ENCODE assay signal across 9 cellular contexts in the genomic region with DNA sequence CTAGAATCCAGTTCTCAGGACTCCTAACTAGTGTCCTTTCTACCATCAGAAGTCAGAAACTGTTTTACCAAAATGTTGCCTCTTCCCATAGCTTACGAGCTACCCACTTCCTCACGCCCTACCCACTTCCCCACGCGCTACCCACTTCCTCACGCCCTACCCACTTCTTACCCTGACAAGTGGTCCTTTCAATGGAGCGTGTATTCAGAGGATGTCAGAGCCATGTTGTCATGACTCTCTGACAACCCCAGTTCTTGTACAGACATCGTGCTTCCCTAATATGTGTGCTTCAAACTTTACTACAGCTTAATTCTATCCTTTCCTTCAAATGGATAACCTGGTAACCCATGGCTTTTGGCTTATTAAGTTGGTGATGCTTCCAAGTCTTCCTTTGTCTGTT.
DNase-seq lines count a peak whose midpoint lies in the region; ATAC-seq and TF ChIP-seq lines count a peak whose summit lies in the region.
"Had no signal": no experiment of that assay in that cellular context is flagged by ENCODE, and none has a peak within 500 bp of the region (broad histone marks: within the 10 kb centered on the region; RNA-seq: fewer than 3 reads in every experiment).

No MANE protein-coding gene starts in this region.

- no peak overlapping the region for H3K27ac ChIP-seq in upper lobe of right lung
- H3K27ac ChIP-seq in uterus = no peak overlapping the region

- H3K4me1 ChIP-seq in upper lobe of right lung (no peaks in the 10 kb centered on the region), uterus (no peaks in the 10 kb centered on the region)

- peak; percentile 4 for DNase-seq in stimulated activated CD4-positive, alpha-beta T cell treated with anti-CD3 and anti-CD28 coated beads, Interleukin-15, amount 100 ng/mL, for 24 hours
- no peak for DNase-seq in stimulated activated CD4-positive, alpha-beta T cell treated with anti-CD3 and anti-CD28 coated beads, Interleukin-12 subunit alpha, Interleukin-12 subunit beta, amount 100 ng/mL, for 4 hours
- DNase-seq in UCSD-AML1 (lab: John Stamatoyannopoulos, UW; ENCODE audit: unreplicated experiment) = peak; percentile 9
- no peak for DNase-seq in upper lobe of right lung
- DNase-seq in uterus = no peak
- no peak for DNase-seq in posterior cingulate gyrus
- no peak for DNase-seq in lower leg skin (ENCODE audit: low spot score in 2 of 2)
- DNase-seq: amniotic stem cell had no signal

- intact Hi-C loops in upper lobe of right lung (cut with DNase I) = no loop called here
- intact Hi-C loops in uterus (cut with DNase I; ENCODE audit: low total_unique reads) = no loop called here
- intact Hi-C loops in posterior cingulate gyrus (cut with DNase I) = no loop called here
- intact Hi-C loops in lower leg skin (cut with DNase I; ENCODE audit: low total_unique reads) = no loop called here

- TF ChIP-seq CTCF in upper lobe of right lung (IDR thresholded peaks at IDR 0.05) (no peak), uterus (IDR thresholded peaks at IDR 0.05) (no peak), lower leg skin (IDR thresholded peaks at IDR 0.05) (no peak)

- H3K9me3 ChIP-seq in upper lobe of right lung = no peaks in the 10 kb centered on the region
- no peaks in the 10 kb centered on the region for H3K9me3 ChIP-seq in uterus

- 71 to 82% methylated on average over 7 of the region's 7 CpGs for WGBS in lower leg skin, 2 donors

- H3K4me3 ChIP-seq in upper lobe of right lung = no peak overlapping the region
- H3K4me3 ChIP-seq in uterus = no peak overlapping the region
- H3K4me3 ChIP-seq in lower leg skin (ENCODE audit: low read depth, poor library complexity, severe bottlenecking) = no peak overlapping the region

- TF ChIP-seq POLR2A in uterus (IDR thresholded peaks at IDR 0.05) (no peak), lower leg skin (IDR thresholded peaks at IDR 0.05) (no peak)

- ATAC-seq in HG02938 (IDR thresholded peaks at IDR 0.05; ENCODE audit: unreplicated experiment) (peak; percentile 21), upper lobe of right lung (peak; percentile 70)

- H3K36me3 ChIP-seq in upper lobe of right lung = no peaks in the 10 kb centered on the region
- no peaks in the 10 kb centered on the region for H3K36me3 ChIP-seq in uterus

- no peaks in the 10 kb centered on the region for H3K27me3 ChIP-seq in upper lobe of right lung
- no peaks in the 10 kb centered on the region for H3K27me3 ChIP-seq in uterus

Comparison
In these comparisons a context has a peak if more than half of its experiments do, and no peak if none do; other contexts are left out.
1. DNase-seq: peak in stimulated activated CD4-positive, alpha-beta T cell treated with anti-CD3 and anti-CD28 coated beads, Interleukin-15, amount 100 ng/mL, for 24 hours (single experiment) and UCSD-AML1 (single experiment); none in stimulated activated CD4-positive, alpha-beta T cell treated with anti-CD3 and anti-CD28 coated beads, Interleukin-12 subunit alpha, Interleukin-12 subunit beta, amount 100 ng/mL, for 4 hours (single experiment), upper lobe of right lung (single experiment), uterus (0 of 2), posterior cingulate gyrus (0 of 10) and lower leg skin (0 of 2).